Comparison of ENCODE assay signal across 9 cellular contexts in genomic region chr20:57450419-57450818, GRCh38. TPM values are rescaled to one million over a fixed set of nuclear protein-coding genes. Genes with fewer than 3 reads are reported as not detected.
DNase-seq lines count a peak whose midpoint lies in the region; ATAC-seq and TF ChIP-seq lines count a peak whose summit lies in the region.
"Had no signal": no experiment of that assay in that cellular context is flagged by ENCODE, and none has a peak within 500 bp of the region (broad histone marks: within the 10 kb centered on the region; RNA-seq: fewer than 3 reads in every experiment).

No MANE protein-coding gene starts in this region.

- no peak for TF ChIP-seq CTCF in AG09309 (IDR thresholded peaks at IDR 0.05; ENCODE audit: control insufficient read depth, insufficient read depth, low read depth, low read length, missing control alignments)
- TF ChIP-seq CTCF in right lobe of liver (IDR thresholded peaks at IDR 0.05) = no peak

- no peaks in the 10 kb centered on the region for H3K36me3 ChIP-seq in right lobe of liver
- H3K36me3 ChIP-seq: uterus had no signal

- intact Hi-C loops in right lobe of liver (cut with DNase I) = no loop called here

- DNase-seq in AG09309 (ENCODE audit: low read depth) = peak; percentile 14
- peak; percentile 97 for DNase-seq in SKM-1 treated with dmso at 0.1 percent for 144 hours (lab: John Stamatoyannopoulos, UW; ENCODE audit: unreplicated experiment)
- DNase-seq in right lobe of liver = peak in 2 of 3 donors; percentile 46 to 72
- no peak for DNase-seq in NCI-H345 (lab: John Stamatoyannopoulos, UW)
- no peak for DNase-seq in NCI-H1930 (lab: John Stamatoyannopoulos, UW)

- peak; percentile 88 for ATAC-seq in GM19035 (IDR thresholded peaks at IDR 0.05; ENCODE audit: unreplicated experiment)
- peak; percentile 87 for ATAC-seq in HG03103 (IDR thresholded peaks at IDR 0.05; ENCODE audit: low read depth, unreplicated experiment)
- peak; percentile 51 to 71 (median 62) for ATAC-seq in right lobe of liver
- no peak for ATAC-seq in HG02840 (IDR thresholded peaks at IDR 0.05; ENCODE audit: low FRiP score, unreplicated experiment)

- H3K4me1 ChIP-seq in right lobe of liver = peaks cover 0 to 5% (median 0%) of the 10 kb centered on the region in 4 donors
- H3K4me1 ChIP-seq: uterus had no signal

- no peak overlapping the region for H3K27ac ChIP-seq in right lobe of liver
- H3K27ac ChIP-seq: uterus had no signal

- WGBS in right lobe of liver (ENCODE audit: insufficient coverage, low coverage, low lambda C conversion rate, missing lambda C conversion rate) = 37% methylated on average over 7 of the region's 12 CpGs

- TF ChIP-seq POLR2A in right lobe of liver (IDR thresholded peaks at IDR 0.05) = no peak

- H3K9me3 ChIP-seq in right lobe of liver = no peaks in the 10 kb centered on the region
- H3K9me3 ChIP-seq: uterus had no signal

- H3K4me3 ChIP-seq in AG09309 (ENCODE audit: control insufficient read depth, low read depth, low read length) (no peak overlapping the region), right lobe of liver (no peak overlapping the region)
- H3K4me3 ChIP-seq: uterus had no signal

- H3K27me3 ChIP-seq in right lobe of liver = no peaks in the 10 kb centered on the region
- H3K27me3 ChIP-seq: uterus had no signal

RNA-seq across cellular contexts. Expression of gene RBM38, which starts 59.2 kb away (rescaled TPM):
- 10 to 100 TPM in 3 of 6 experiments, 1 to 10 TPM in 3; 3.9 to 16.9 (median 9.6) TPM for total RNA-seq in right lobe of liver

Comparison
In these comparisons a context has a peak if more than half of its experiments do, and no peak if none do; other contexts are left out.
1. DNase-seq: peak in AG09309 (single experiment), SKM-1 treated with dmso at 0.1 percent for 144 hours (single experiment) and right lobe of liver (2 of 3); none in NCI-H345 (single experiment) and NCI-H1930 (0 of 2).